ENCODE assay signal across 18 cellular contexts in genomic region chr13:105732946-105733529, GRCh38.
DNase-seq lines count a peak whose midpoint lies in the region.
"Had no signal": no experiment of that assay in that cellular context is flagged by ENCODE, and none has a peak within 500 bp of the region (broad histone marks: within the 10 kb centered on the region; RNA-seq: fewer than 3 reads in every experiment).

No MANE protein-coding gene starts in this region.

- no peak overlapping the region for H3K4me3 ChIP-seq in ACC112 (ENCODE audit: low read depth, low read length)
- H3K4me3 ChIP-seq: BLaER1 treated with 17β-estradiol and CSF1 and Interleukin-3, amounts not matched to agents 10 nM and 100 nM; GM12878; GM23248 had no signal

- DNase-seq in Ammon's horn (ENCODE audit: low spot score) (peak; percentile 8), middle frontal gyrus (ENCODE audit: extremely low spot score, low spot score) (peak; percentile 44), superior temporal gyrus (ENCODE audit: extremely low spot score) (peak; percentile 67), NCI-H69 (lab: John Stamatoyannopoulos, UW) (no peak)
- DNase-seq in activated naive CD4-positive, alpha-beta T cell treated with anti-CD3 and anti-CD28 coated beads, Interleukin-2, amount 50 U/mL, for 16 hours: no peak
- DNase-seq: BE2C; CD4-positive, alpha-beta T cell; CD8-positive, alpha-beta memory T cell; DMS 273 treated with DMSO at 0.1 percent for 48 hours; DMS79; EL; GDM1; GM23248; H7; HCEC 1CT had no signal

- no peak overlapping the region for H3K27ac ChIP-seq in ACC112 (ENCODE audit: low read depth, low read length)
- H3K27ac ChIP-seq: BLaER1 treated with 17β-estradiol and CSF1 and Interleukin-3, amounts not matched to agents 10 nM and 100 nM; GM23248 had no signal

- no peaks in the 10 kb centered on the region for H3K4me1 ChIP-seq in ACC112 (ENCODE audit: control insufficient read depth, insufficient read depth, low read length, unreplicated experiment)
- H3K4me1 ChIP-seq: BE2C; BLaER1 treated with 17β-estradiol and CSF1 and Interleukin-3, amounts not matched to agents 10 nM and 100 nM had no signal

- peak overlapping the region; percentile 11 for H2AFZ ChIP-seq in ACC112 (ENCODE audit: low read length, unreplicated experiment)
- H2AFZ ChIP-seq: GM23248 had no signal

- H3K27me3 ChIP-seq in ACC112 (ENCODE audit: insufficient read depth, low read length): no peaks in the 10 kb centered on the region
- H3K27me3 ChIP-seq: BE2C; BLaER1 treated with 17β-estradiol and CSF1 and Interleukin-3, amounts not matched to agents 10 nM and 100 nM had no signal

- no peaks in the 10 kb centered on the region for H3K79me2 ChIP-seq in ACC112 (ENCODE audit: control insufficient read depth, insufficient read depth, low read length, unreplicated experiment)

- H3K36me3 ChIP-seq in ACC112 (ENCODE audit: insufficient read depth, low read length): no peaks in the 10 kb centered on the region
- H3K36me3 ChIP-seq: BE2C; BLaER1 treated with 17β-estradiol and CSF1 and Interleukin-3, amounts not matched to agents 10 nM and 100 nM had no signal

Comparison
In these comparisons a context has a peak if more than half of its experiments do, and no peak if none do; other contexts are left out.
1. DNase-seq: peak in Ammon's horn (single experiment), middle frontal gyrus (single experiment) and superior temporal gyrus (single experiment); none in activated naive CD4-positive, alpha-beta T cell treated with anti-CD3 and anti-CD28 coated beads, Interleukin-2, amount 50 U/mL, for 16 hours (single experiment) and NCI-H69 (single experiment).